ENCODE assay signal across 30 cellular contexts in genomic region chr17:5662409-5663150, GRCh38.
"Had no signal": no experiment of that assay in that cellular context is flagged by ENCODE, and none has a peak within 500 bp of the region (broad histone marks: within the 10 kb centered on the region; RNA-seq: fewer than 3 reads in every experiment).

No MANE protein-coding gene starts in this region.

- H3K4me3 ChIP-seq: esophagus squamous epithelium, heart right ventricle, left lung, ovary, psoas muscle, smooth muscle cell, thoracic aorta, tibial nerve, upper lobe of right lung, uterus had no signal

- H3K27me3 ChIP-seq: ovary, tibial nerve, uterus had no signal

- H3K27ac ChIP-seq: esophagus squamous epithelium, heart right ventricle, left lung, ovary, psoas muscle, thoracic aorta, tibial nerve, upper lobe of right lung, uterus had no signal

- H3K9me3 ChIP-seq: esophagus squamous epithelium, heart right ventricle, left lung, ovary, psoas muscle, thoracic aorta, tibial nerve, upper lobe of right lung, uterus had no signal

- ATAC-seq: effector memory CD8-positive, alpha-beta T cell; heart right ventricle; left lung; naive thymus-derived CD8-positive, alpha-beta T cell; psoas muscle; sciatic nerve; stimulated activated memory B cell treated with anti-CD40 and anti-IgM and Interleukin-4, amounts not matched to agents 10 μg/mL and 1 μg/mL and 100 μg/mL, for 72 hours; stimulated activated naive CD8-positive, alpha-beta T cell treated with anti-CD3 and anti-CD28 coated beads, Interleukin-15, Interleukin-2, amounts not matched to agents 100 U/mL and 50 U/mL, for 24 hours; upper lobe of right lung had no signal

- H3K4me1 ChIP-seq: esophagus squamous epithelium, heart right ventricle, left lung, psoas muscle, tibial nerve, upper lobe of right lung, uterus had no signal

- H3K4me2 ChIP-seq: smooth muscle cell had no signal

- FAIRE-seq: endometrium, keratinocyte had no signal

- H3K36me3 ChIP-seq: esophagus squamous epithelium, heart right ventricle, left lung, ovary, thoracic aorta, tibial nerve, upper lobe of right lung, uterus had no signal

- DNase-seq: cerebellar nuclear complex; cortex of kidney; effector memory CD8-positive, alpha-beta T cell; erythroblast; esophagus squamous epithelium; foreskin melanocyte; glutamatergic neuron; heart right ventricle; hypothalamus; immature natural killer cell; left lung; mesenchymal stem cell; naive thymus-derived CD8-positive, alpha-beta T cell; occipital lobe; ovary; psoas muscle; retina; stimulated activated CD4-positive, alpha-beta T cell treated with anti-CD3 and anti-CD28 coated beads, Interleukin-12 subunit alpha, Interleukin-12 subunit beta, amount 100 ng/mL, for 4 hours; stimulated activated CD4-positive, alpha-beta T cell treated with anti-CD3 and anti-CD28 coated beads, Interleukin-4, amount 100 ng/mL, for 4 hours; stimulated activated naive CD8-positive, alpha-beta T cell treated with anti-CD3 and anti-CD28 coated beads, Interleukin-15, Interleukin-2, amounts not matched to agents 100 U/mL and 50 U/mL, for 24 hours; substantia nigra; upper lobe of right lung; uterus had no signal
